14 cellular contexts compared by ENCODE assay signal in genomic region chr7:106731637-106732036, GRCh38.
A peak's percentile ranks its signal among the peaks of the same experiment; 100 is the strongest.
DNase-seq lines count a peak whose midpoint lies in the region; ATAC-seq and TF ChIP-seq lines count a peak whose summit lies in the region.
"Had no signal": no experiment of that assay in that cellular context is flagged by ENCODE, and none has a peak within 500 bp of the region (broad histone marks: within the 10 kb centered on the region; RNA-seq: fewer than 3 reads in every experiment).

No MANE protein-coding gene starts in this region.

- DNase-seq in left ventricle myocardium inferior, result no peak
- no peak for DNase-seq in heart left ventricle
- peak; percentile 65 for DNase-seq in NCI-H2107 treated with DMSO at 0.1 percent for 48 hours (lab: John Stamatoyannopoulos, UW; ENCODE audit: unreplicated experiment)
- DNase-seq in astrocyte of the hippocampus (ENCODE audit: low read depth, low spot score), result peak; percentile 45
- no peak for DNase-seq in cerebellar cortex (ENCODE audit: low spot score)
- DNase-seq: activated CD8-positive, alpha-beta memory T cell treated with anti-CD3 and anti-CD28 coated beads, Interleukin-2, amount 10 ng/mL, durations not matched to agents 7 days and 5 days; C1 segment of cervical spinal cord; NCI-H526 treated with DMSO at 0.1 percent for 48 hours; sigmoid colon had no signal

- no peak for TF ChIP-seq CTCF in left ventricle myocardium inferior (IDR thresholded peaks at IDR 0.05; ENCODE audit: borderline replicate concordance)
- no peak for TF ChIP-seq CTCF in heart left ventricle (IDR thresholded peaks at IDR 0.05)

- H3K27me3 ChIP-seq in left ventricle myocardium inferior (ENCODE audit: low read depth) (no peaks in the 10 kb centered on the region), heart left ventricle (no peaks in the 10 kb centered on the region)
- H3K27me3 ChIP-seq: ascending aorta, sigmoid colon had no signal

- H3K4me1 ChIP-seq in left ventricle myocardium inferior, result peaks cover 13% of the 10 kb centered on the region
- H3K4me1 ChIP-seq in heart left ventricle, result peaks cover 0 to 41% (median 9%) of the 10 kb centered on the region in 12 donors
- H3K4me1 ChIP-seq: ascending aorta had no signal

- no peaks in the 10 kb centered on the region for H3K27me3 Mint-ChIP-seq in stimulated activated naive CD8-positive, alpha-beta T cell treated with anti-CD3 and anti-CD28 coated beads, Interleukin-15, Interleukin-2, amounts not matched to agents 100 ng/mL and 50 ng/mL, for 24 hours
- H3K27me3 Mint-ChIP-seq: activated CD8-positive, alpha-beta memory T cell treated with anti-CD3 and anti-CD28 coated beads, Interleukin-2, amount 10 ng/mL, durations not matched to agents 7 days and 5 days; IgD-negative memory B cell had no signal

- H3K36me3 ChIP-seq in left ventricle myocardium inferior, result no peaks in the 10 kb centered on the region
- no peaks in the 10 kb centered on the region for H3K36me3 ChIP-seq in heart left ventricle
- H3K36me3 ChIP-seq: ascending aorta, sigmoid colon had no signal

- H3K27ac Mint-ChIP-seq in stimulated activated naive CD8-positive, alpha-beta T cell treated with anti-CD3 and anti-CD28 coated beads, Interleukin-15, Interleukin-2, amounts not matched to agents 100 ng/mL and 50 ng/mL, for 24 hours, result no peak overlapping the region
- H3K27ac Mint-ChIP-seq: activated CD8-positive, alpha-beta memory T cell treated with anti-CD3 and anti-CD28 coated beads, Interleukin-2, amount 10 ng/mL, durations not matched to agents 7 days and 5 days; IgD-negative memory B cell had no signal

- 32 to 45% (median 43%) methylated on average over 4 of the region's 4 CpGs for WGBS in heart left ventricle, 4 donors

- peaks cover 9% of the 10 kb centered on the region for H3K9me3 ChIP-seq in left ventricle myocardium inferior (replicated peaks)
- H3K9me3 ChIP-seq in heart left ventricle, result peaks cover 0 to 3% (median 0%) of the 10 kb centered on the region in 12 donors
- H3K9me3 ChIP-seq: ascending aorta, sigmoid colon had no signal

- intact Hi-C loops in left ventricle myocardium inferior (cut with micrococcal nuclease), result loop anchor here (5.0 kb wide), 1 partner anchor 179 kb away; no protein-coding TSS in a partner anchor
- intact Hi-C loops in heart left ventricle (cut with DNase I), result loop anchor here in 2 of 10 donors (2.0 to 10.0 kb wide), 2 partner anchors 71 to 267 kb away; partner anchors contain the start of gene CCDC71L (in 1 of the 2)

- TF ChIP-seq POLR2A in heart left ventricle (IDR thresholded peaks at IDR 0.05), result no peak

- peak overlapping the region; percentile 38 for H3K4me3 Mint-ChIP-seq in stimulated activated naive CD8-positive, alpha-beta T cell treated with anti-CD3 and anti-CD28 coated beads, Interleukin-15, Interleukin-2, amounts not matched to agents 100 ng/mL and 50 ng/mL, for 24 hours
- H3K4me3 Mint-ChIP-seq: activated CD8-positive, alpha-beta memory T cell treated with anti-CD3 and anti-CD28 coated beads, Interleukin-2, amount 10 ng/mL, durations not matched to agents 7 days and 5 days had no signal

- peaks cover 63% of the 10 kb centered on the region for H3K4me1 Mint-ChIP-seq in stimulated activated naive CD8-positive, alpha-beta T cell treated with anti-CD3 and anti-CD28 coated beads, Interleukin-15, Interleukin-2, amounts not matched to agents 100 ng/mL and 50 ng/mL, for 24 hours (ENCODE audit: low read depth)

- H3K4me3 ChIP-seq in left ventricle myocardium inferior (no peak overlapping the region), heart left ventricle (no peak overlapping the region)
- H3K4me3 ChIP-seq: ascending aorta, sigmoid colon had no signal

- H3K27ac ChIP-seq in left ventricle myocardium inferior (replicated peaks), result peak overlapping the region; percentile 9
- peak overlapping the region in 6 of 12 donors; percentile 2 to 58 (median 10) for H3K27ac ChIP-seq in heart left ventricle
- H3K27ac ChIP-seq: ascending aorta, sigmoid colon had no signal

- ATAC-seq in heart left ventricle (no peak), GM18870 (IDR thresholded peaks at IDR 0.05; ENCODE audit: unreplicated experiment) (no peak), GM21526 (IDR thresholded peaks at IDR 0.05; ENCODE audit: low FRiP score, unreplicated experiment) (no peak)
- ATAC-seq: activated CD8-positive, alpha-beta memory T cell treated with anti-CD3 and anti-CD28 coated beads, Interleukin-2, amount 10 ng/mL, durations not matched to agents 7 days and 5 days had no signal

- H3K36me3 Mint-ChIP-seq in stimulated activated naive CD8-positive, alpha-beta T cell treated with anti-CD3 and anti-CD28 coated beads, Interleukin-15, Interleukin-2, amounts not matched to agents 100 ng/mL and 50 ng/mL, for 24 hours (ENCODE audit: low read depth), result no peaks in the 10 kb centered on the region
- H3K36me3 Mint-ChIP-seq: IgD-negative memory B cell had no signal

- no peaks in the 10 kb centered on the region for H3K9me3 Mint-ChIP-seq in stimulated activated naive CD8-positive, alpha-beta T cell treated with anti-CD3 and anti-CD28 coated beads, Interleukin-15, Interleukin-2, amounts not matched to agents 100 ng/mL and 50 ng/mL, for 24 hours
- H3K9me3 Mint-ChIP-seq: IgD-negative memory B cell had no signal

Comparison
In these comparisons a context has a peak if more than half of its experiments do, and no peak if none do; other contexts are left out.
1. DNase-seq: peak in NCI-H2107 treated with DMSO at 0.1 percent for 48 hours (single experiment) and astrocyte of the hippocampus (single experiment); none in left ventricle myocardium inferior (single experiment), heart left ventricle (0 of 5) and cerebellar cortex (single experiment).